In the genomic region with DNA sequence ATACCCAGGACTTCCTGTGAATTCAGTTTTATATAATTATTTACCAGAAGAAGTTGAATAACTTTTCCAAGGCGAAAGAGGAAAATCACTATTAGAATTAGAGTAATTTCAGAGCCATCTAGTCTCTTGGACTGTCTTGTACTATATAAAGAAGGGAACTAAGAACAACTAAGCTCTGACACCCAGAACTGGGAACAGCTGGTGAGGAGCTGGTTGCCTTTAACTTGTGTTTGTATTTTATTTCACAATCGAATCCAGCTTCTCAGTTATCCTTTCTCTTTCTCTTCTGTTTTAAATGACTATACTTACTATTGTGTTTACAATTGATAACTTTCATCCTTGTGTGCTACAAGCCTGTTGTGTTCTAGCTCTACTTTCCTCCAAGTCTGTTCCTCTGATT, we compare ENCODE assay signal across 10 cellular contexts. TPM values are rescaled to one million over a fixed set of nuclear protein-coding genes. Genes with fewer than 3 reads are reported as not detected.
DNase-seq lines count a peak whose midpoint lies in the region; FAIRE-seq and TF ChIP-seq lines count a peak whose summit lies in the region.
"Had no signal": no experiment of that assay in that cellular context is flagged by ENCODE, and none has a peak within 500 bp of the region (broad histone marks: within the 10 kb centered on the region; RNA-seq: fewer than 3 reads in every experiment).

No MANE protein-coding gene starts in this region.

- H3K9me3 ChIP-seq in neutrophil (no peaks in the 10 kb centered on the region), WERI-Rb-1 (ENCODE audit: severe bottlenecking) (no peaks in the 10 kb centered on the region)

- DNase-seq in AG10803 (ENCODE audit: low read depth) (peak; percentile 49), OCI-M1 (lab: John Stamatoyannopoulos, UW) (peak; percentile 38), fibroblast of peridontal ligament (ENCODE audit: extremely low read depth) (peak; percentile 80), COR-L47 (lab: John Stamatoyannopoulos, UW) (no peak), WERI-Rb-1 (no peak), GM12892 (ENCODE audit: insufficient read length) (no peak)
- DNase-seq in activated CD4-positive, alpha-beta memory T cell treated with anti-CD3 and anti-CD28 coated beads, Interleukin-2, amount 10 ng/mL, durations not matched to agents 7 days and 5 days: no peak
- DNase-seq: caudate nucleus had no signal

- TF ChIP-seq POLR2A in GM12892 (IDR thresholded peaks at IDR 0.05; ENCODE audit: low read depth, low read length): no peak

- H3K27ac Mint-ChIP-seq in activated CD4-positive, alpha-beta memory T cell treated with anti-CD3 and anti-CD28 coated beads, Interleukin-2, amount 10 ng/mL, durations not matched to agents 7 days and 5 days: no peak overlapping the region

- H3K36me3 ChIP-seq in neutrophil (no peaks in the 10 kb centered on the region), WERI-Rb-1 (peaks cover 22% of the 10 kb centered on the region)

- POLR2A ChIA-PET in activated CD4-positive, alpha-beta memory T cell treated with anti-CD3 and anti-CD28 coated beads, Interleukin-2, amount 10 ng/mL, durations not matched to agents 7 days and 5 days (lab: Charles Lee): interaction anchor here (0.9 to 1.5 kb wide), 3 partner anchors 11 to 143 kb away, joined by 3 to 5 read pairs (median 3); a partner anchor contains a TSS

- H3K4me3 Mint-ChIP-seq in activated CD4-positive, alpha-beta memory T cell treated with anti-CD3 and anti-CD28 coated beads, Interleukin-2, amount 10 ng/mL, durations not matched to agents 7 days and 5 days: no peak overlapping the region
- H3K4me3 Mint-ChIP-seq: IgD-negative memory B cell had no signal

- peaks cover 6% of the 10 kb centered on the region for H3K36me3 Mint-ChIP-seq in activated CD4-positive, alpha-beta memory T cell treated with anti-CD3 and anti-CD28 coated beads, Interleukin-2, amount 10 ng/mL, durations not matched to agents 7 days and 5 days (ENCODE audit: low read depth)

- TF ChIP-seq CTCF in AG10803 (conservative IDR thresholded peaks at IDR 0.05; ENCODE audit: low read length): no peak
- TF ChIP-seq CTCF in neutrophil (IDR thresholded peaks at IDR 0.05): no peak
- TF ChIP-seq CTCF in WERI-Rb-1 (IDR thresholded peaks at IDR 0.05; ENCODE audit: low read depth, low read length): no peak

- peak overlapping the region; percentile 35 for H3K4me3 ChIP-seq in AG10803 (ENCODE audit: low read length)
- H3K4me3 ChIP-seq in neutrophil (ENCODE audit: low read depth in 1 of 2, low read length in 1 of 2): peak overlapping the region in 1 of 2 experiments; percentile 28
- H3K4me3 ChIP-seq in WERI-Rb-1 (ENCODE audit: low read depth, low read length): no peak overlapping the region

- CTCF ChIA-PET in activated CD4-positive, alpha-beta memory T cell treated with anti-CD3 and anti-CD28 coated beads, Interleukin-2, amount 10 ng/mL, durations not matched to agents 7 days and 5 days (lab: Charles Lee): interaction anchor here (0.6 to 1.8 kb wide), 4 partner anchors 9 to 391 kb away, joined by 3 to 6 read pairs (median 4); no protein-coding TSS in a partner anchor

- H3K4me1 Mint-ChIP-seq in activated CD4-positive, alpha-beta memory T cell treated with anti-CD3 and anti-CD28 coated beads, Interleukin-2, amount 10 ng/mL, durations not matched to agents 7 days and 5 days: peaks cover 40% of the 10 kb centered on the region

- no peak for FAIRE-seq in GM12892 (lab: Jason Lieb, UNC)

- H3K9me3 Mint-ChIP-seq in activated CD4-positive, alpha-beta memory T cell treated with anti-CD3 and anti-CD28 coated beads, Interleukin-2, amount 10 ng/mL, durations not matched to agents 7 days and 5 days: no peaks in the 10 kb centered on the region
- H3K9me3 Mint-ChIP-seq: IgD-negative memory B cell had no signal

- peaks cover 43 to 52% of the 10 kb centered on the region in 2 experiments for H3K4me1 ChIP-seq in neutrophil (ENCODE audit: control insufficient read depth in 1 of 2, insufficient read depth in 1 of 2, low read depth in 1 of 2, low read length in 1 of 2)

- H3K27ac ChIP-seq in neutrophil: peak overlapping the region; percentile 74
- H3K27ac ChIP-seq in WERI-Rb-1: no peak overlapping the region

- H3K27me3 ChIP-seq in neutrophil (no peaks in the 10 kb centered on the region), WERI-Rb-1 (ENCODE audit: insufficient read depth, low read depth, severe bottlenecking) (no peaks in the 10 kb centered on the region)

- H3K27me3 Mint-ChIP-seq in activated CD4-positive, alpha-beta memory T cell treated with anti-CD3 and anti-CD28 coated beads, Interleukin-2, amount 10 ng/mL, durations not matched to agents 7 days and 5 days: no peaks in the 10 kb centered on the region
- H3K27me3 Mint-ChIP-seq: IgD-negative memory B cell had no signal

RNA-seq across cellular contexts. Expression of a gene that starts 8.4 kb away (rescaled TPM):
- total RNA-seq in activated CD4-positive, alpha-beta memory T cell treated with anti-CD3 and anti-CD28 coated beads, Interleukin-2, amount 10 ng/mL, durations not matched to agents 7 days and 5 days: 10 to 100 TPM; 28.9 to 29.6 TPM
- polyA plus RNA-seq in GM12892 (2012; ENCODE audit: missing spikeins): 9.7 TPM

Comparison
In these comparisons a context has a peak if more than half of its experiments do, and no peak if none do; other contexts are left out.
1. DNase-seq: peak in AG10803 (single experiment), OCI-M1 (single experiment) and fibroblast of peridontal ligament (single experiment); none in COR-L47 (single experiment), WERI-Rb-1 (single experiment), activated CD4-positive, alpha-beta memory T cell treated with anti-CD3 and anti-CD28 coated beads, Interleukin-2, amount 10 ng/mL, durations not matched to agents 7 days and 5 days (single experiment) and GM12892 (single experiment).